ENCODE assay signal across 10 cellular contexts in the genomic region with DNA sequence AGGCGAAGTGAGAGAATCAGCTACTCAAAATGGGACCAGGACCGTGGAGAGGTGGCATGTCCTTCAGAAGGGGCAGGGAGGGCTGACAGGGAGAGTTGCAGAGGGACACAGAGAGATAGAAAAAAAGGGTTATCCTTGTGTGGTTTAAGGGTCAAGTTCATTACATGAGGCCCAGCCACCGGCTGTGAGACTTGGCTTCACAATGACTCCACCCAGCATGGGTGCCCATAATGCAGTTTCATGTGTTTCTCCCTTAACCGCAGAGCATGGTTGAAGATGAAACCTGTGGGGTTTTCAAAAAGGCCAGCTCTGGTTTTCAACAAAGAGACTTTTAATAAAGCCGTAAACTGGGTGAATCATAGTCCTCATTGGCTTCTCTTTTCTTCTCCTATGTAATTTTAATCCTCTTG.
A peak's percentile ranks its signal among the peaks of the same experiment; 100 is the strongest.
DNase-seq lines count a peak whose midpoint lies in the region; ATAC-seq lines count a peak whose summit lies in the region.
"Had no signal": no experiment of that assay in that cellular context is flagged by ENCODE, and none has a peak within 500 bp of the region (broad histone marks: within the 10 kb centered on the region; RNA-seq: fewer than 3 reads in every experiment).

No MANE protein-coding gene starts in this region.

- no peak overlapping the region for H3K27ac Mint-ChIP-seq in activated CD8-positive, alpha-beta memory T cell treated with anti-CD3 and anti-CD28 coated beads, Interleukin-2, amount 10 ng/mL, durations not matched to agents 7 days and 5 days

- ATAC-seq in activated CD8-positive, alpha-beta memory T cell treated with anti-CD3 and anti-CD28 coated beads, Interleukin-2, amount 10 ng/mL, durations not matched to agents 7 days and 5 days, result peak; percentile 83
- ATAC-seq in HG03565 (IDR thresholded peaks at IDR 0.05; ENCODE audit: unreplicated experiment), result peak; percentile 93

- peaks cover 30% of the 10 kb centered on the region for H3K4me1 Mint-ChIP-seq in activated CD8-positive, alpha-beta memory T cell treated with anti-CD3 and anti-CD28 coated beads, Interleukin-2, amount 10 ng/mL, durations not matched to agents 7 days and 5 days

- DNase-seq in activated CD8-positive, alpha-beta memory T cell treated with anti-CD3 and anti-CD28 coated beads, Interleukin-2, amount 10 ng/mL, durations not matched to agents 7 days and 5 days, result peak; percentile 77
- DNase-seq in activated CD8-positive, alpha-beta memory T cell treated with anti-CD3 and anti-CD28 coated beads, Interleukin-2, amount 50 U/mL, for 4 hours, result no peak
- peak; percentile 25 for DNase-seq in H4 (ENCODE audit: low spot score)
- peak; percentile 8 to 29 for DNase-seq in stimulated activated CD4-positive, alpha-beta T cell treated with anti-CD3 and anti-CD28 coated beads, Interleukin-2, amount 100 ng/mL, for 48 hours
- no peak for DNase-seq in cardiac septum (ENCODE audit: low spot score)
- DNase-seq in NOMO-1 treated with dmso at 0.1 percent for 144 hours (lab: John Stamatoyannopoulos, UW; ENCODE audit: unreplicated experiment), result no peak
- DNase-seq in HuH-7.5 (ENCODE audit: low spot score), result no peak
- DNase-seq: NCI-H1436 had no signal

- peaks cover 3% of the 10 kb centered on the region for H3K36me3 Mint-ChIP-seq in activated CD8-positive, alpha-beta memory T cell treated with anti-CD3 and anti-CD28 coated beads, Interleukin-2, amount 10 ng/mL, durations not matched to agents 7 days and 5 days

- intact Hi-C loops in cardiac septum (cut with DNase I), result no loop called here

- H3K9me3 Mint-ChIP-seq in activated CD8-positive, alpha-beta memory T cell treated with anti-CD3 and anti-CD28 coated beads, Interleukin-2, amount 10 ng/mL, durations not matched to agents 7 days and 5 days (ENCODE audit: low read depth), result no peaks in the 10 kb centered on the region
- H3K9me3 Mint-ChIP-seq: central memory CD8-positive, alpha-beta T cell had no signal

- peaks cover 62% of the 10 kb centered on the region for H3K27me3 Mint-ChIP-seq in activated CD8-positive, alpha-beta memory T cell treated with anti-CD3 and anti-CD28 coated beads, Interleukin-2, amount 10 ng/mL, durations not matched to agents 7 days and 5 days

- no peak overlapping the region for H3K4me3 Mint-ChIP-seq in activated CD8-positive, alpha-beta memory T cell treated with anti-CD3 and anti-CD28 coated beads, Interleukin-2, amount 10 ng/mL, durations not matched to agents 7 days and 5 days
- H3K4me3 Mint-ChIP-seq: central memory CD8-positive, alpha-beta T cell had no signal

- CTCF ChIA-PET in activated CD8-positive, alpha-beta memory T cell treated with anti-CD3 and anti-CD28 coated beads, Interleukin-2, amount 10 ng/mL, durations not matched to agents 7 days and 5 days (lab: Charles Lee), result interaction anchor here (1.0 kb wide), 1 partner anchor 52 kb away, joined by 4 read pairs; no protein-coding TSS in a partner anchor

Comparison
In these comparisons a context has a peak if more than half of its experiments do, and no peak if none do; other contexts are left out.
1. DNase-seq: peak in activated CD8-positive, alpha-beta memory T cell treated with anti-CD3 and anti-CD28 coated beads, Interleukin-2, amount 10 ng/mL, durations not matched to agents 7 days and 5 days (single experiment), H4 (single experiment) and stimulated activated CD4-positive, alpha-beta T cell treated with anti-CD3 and anti-CD28 coated beads, Interleukin-2, amount 100 ng/mL, for 48 hours (2 of 2); none in activated CD8-positive, alpha-beta memory T cell treated with anti-CD3 and anti-CD28 coated beads, Interleukin-2, amount 50 U/mL, for 4 hours (single experiment), cardiac septum (single experiment), NOMO-1 treated with dmso at 0.1 percent for 144 hours (single experiment) and HuH-7.5 (single experiment).